In genomic region chr1:228373681-228374571, GRCh38 we compare ENCODE assay signal across 19 cellular contexts. TPM values are rescaled to one million over a fixed set of nuclear protein-coding genes. Genes with fewer than 3 reads are reported as not detected.
DNase-seq lines count a peak whose midpoint lies in the region; ATAC-seq and TF ChIP-seq lines count a peak whose summit lies in the region.
"Had no signal": no experiment of that assay in that cellular context is flagged by ENCODE, and none has a peak within 500 bp of the region (broad histone marks: within the 10 kb centered on the region; RNA-seq: fewer than 3 reads in every experiment).

No MANE protein-coding gene starts in this region.

- H3K4me3 ChIP-seq in H7 (ENCODE audit: insufficient read depth, low read depth, low read length) (no peak overlapping the region), coronary artery (no peak overlapping the region), stomach (no peak overlapping the region)
- H3K4me3 ChIP-seq: ascending aorta had no signal

- intact Hi-C loops in stomach (cut with DNase I; ENCODE audit: low total_unique reads) = no loop called here

- DNase-seq in H7 (peak; percentile 47), coronary artery (ENCODE audit: low spot score) (no peak), stomach (no peak), globus pallidus (ENCODE audit: low spot score) (no peak), NCI-H748 treated with DMSO at 0.1 percent for 48 hours (lab: John Stamatoyannopoulos, UW) (no peak)
- DNase-seq: activated gamma-delta T cell, NCI-H1048, NCI-H2107, NCI-H526, nephron progenitor cell, retina, SK-N-SH had no signal

- H3K4me1 ChIP-seq in stomach = peaks cover 9 to 39% (median 21%) of the 10 kb centered on the region in 4 donors

- no peak for TF ChIP-seq POLR2A in stomach (IDR thresholded peaks at IDR 0.05)

- H3K27me3 ChIP-seq in H7 (ENCODE audit: control insufficient read depth, insufficient read depth, low read length) (peaks cover 5% of the 10 kb centered on the region), layer of hippocampus (ENCODE audit: control insufficient read depth, insufficient read depth, low read length) (no peaks in the 10 kb centered on the region), stomach (peaks cover 0 to 49% (median 18%) of the 10 kb centered on the region in 3 donors)
- H3K27me3 ChIP-seq: ascending aorta had no signal

- peak overlapping the region; percentile 87 to 88 for H3K27ac ChIP-seq in coronary artery
- peak overlapping the region; percentile 78 for H3K27ac ChIP-seq in layer of hippocampus (ENCODE audit: low read depth, low read length)
- H3K27ac ChIP-seq in stomach = peak overlapping the region in 4 of 5 donors; percentile 20 to 74 (median 58)

- TF ChIP-seq CTCF in coronary artery (IDR thresholded peaks at IDR 0.05) (no peak), stomach (IDR thresholded peaks at IDR 0.05) (no peak)

- 78 to 91% (median 88%) methylated on average over 12 to 14 of the region's 14 CpGs for WGBS in stomach, 5 donors

- TF ChIP-seq EP300 in stomach (IDR thresholded peaks at IDR 0.05) = no peak

- no peak for ATAC-seq in HG03039 (IDR thresholded peaks at IDR 0.05; ENCODE audit: unreplicated experiment)
- ATAC-seq in GM19452 (IDR thresholded peaks at IDR 0.05; ENCODE audit: unreplicated experiment) = no peak

- no peaks in the 10 kb centered on the region for H3K9me3 ChIP-seq in stomach
- H3K9me3 ChIP-seq: ascending aorta, SK-N-SH had no signal

- H3K36me3 ChIP-seq in H7 (replicated peaks; ENCODE audit: control insufficient read depth, insufficient read depth, low read length) (no peaks in the 10 kb centered on the region), stomach (no peaks in the 10 kb centered on the region)
- H3K36me3 ChIP-seq: ascending aorta had no signal

RNA-seq across cellular contexts. Expression of gene TRIM11, which starts 32.7 kb away (rescaled TPM):
- 39.0 and 50.2 TPM in 2 replicates for total RNA-seq in H7 (2014; rRNA removed; shearing (Covaris generic))
- 100 to 1,000 TPM in 1 of 5 donors, 10 to 100 TPM in 3, 1 to 10 TPM in 1; 7.1 to 163 (median 23.9) TPM for total RNA-seq in stomach
- 10 to 100 TPM in 2 of 3 donors, 1 to 10 TPM in 1; 9.4 to 15.7 (median 10.8) TPM for polyA plus RNA-seq in stomach

RNA-seq across cellular contexts. Expression of gene TRIM17, which starts 42.7 kb away (rescaled TPM):
- 4.9 and 5.6 TPM in 2 replicates for total RNA-seq in H7 (2014; rRNA removed; shearing (Covaris generic))
- 1 to 10 TPM in 3 of 5 donors, not detected in 2; 1.8 to 6.2 (median 5.3) TPM for total RNA-seq in stomach
- polyA plus RNA-seq in stomach = 1 to 10 TPM in 2 of 3 donors, not detected in 1; 1.2 to 1.7 TPM
- total RNA-seq: ascending aorta, H4, mesenteric fat pad, subcutaneous adipose tissue had no signal
